In the genomic region with DNA sequence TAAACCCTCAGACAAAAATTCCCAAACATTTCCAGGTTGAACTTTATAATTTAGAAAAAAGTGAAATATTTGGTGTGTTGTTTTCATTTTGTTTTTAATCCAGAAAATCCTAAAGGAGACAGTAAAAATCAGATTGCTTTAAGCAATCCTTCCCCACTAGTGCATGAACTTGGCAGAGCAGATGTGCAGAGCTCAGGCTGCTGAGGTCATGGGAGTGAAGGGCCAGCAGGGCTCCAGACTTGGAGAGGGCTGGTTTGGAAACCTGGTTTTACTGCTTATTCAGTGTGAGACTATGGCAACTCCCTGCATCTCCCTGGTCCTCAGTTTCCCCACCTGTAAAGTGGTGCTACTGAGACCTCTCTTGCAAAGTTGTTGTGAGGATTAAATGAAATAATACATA, we compare ENCODE assay signal across 1 cellular context.
TF ChIP-seq lines count a peak whose summit lies in the region.

No MANE protein-coding gene starts in this region.

TF ChIP-seq in H1, 55 proteins besides CTCF, POLR2A, EP300 and RAD21:
- no peak for TF ChIP-seq RNF2 (IDR thresholded peaks at IDR 0.05; ENCODE audit: borderline replicate concordance, low read depth, low read length, missing control alignments, poor library complexity, severe bottlenecking)
- TF ChIP-seq, protein P1, sequence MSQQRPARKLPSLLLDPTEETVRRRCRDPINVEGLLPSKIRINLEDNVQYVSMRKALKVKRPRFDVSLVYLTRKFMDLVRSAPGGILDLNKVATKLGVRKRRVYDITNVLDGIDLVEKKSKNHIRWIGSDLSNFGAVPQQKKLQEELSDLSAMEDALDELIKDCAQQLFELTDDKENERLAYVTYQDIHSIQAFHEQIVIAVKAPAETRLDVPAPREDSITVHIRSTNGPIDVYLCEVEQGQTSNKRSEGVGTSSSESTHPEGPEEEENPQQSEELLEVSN (IDR thresholded peaks at IDR 0.05), result no peak
- no peak for TF ChIP-seq GTF2F1 (IDR thresholded peaks at IDR 0.05; ENCODE audit: borderline replicate concordance, low read depth, low read length)
- TF ChIP-seq POLR2AphosphoS5 (IDR thresholded peaks at IDR 0.05; ENCODE audit: low read depth, low read length), result no peak
- no peak for TF ChIP-seq TAF7 (optimal IDR thresholded peaks at IDR 0.05; ENCODE audit: borderline replicate concordance, low read depth, low read length)
- no peak for TF ChIP-seq SRF (IDR thresholded peaks at IDR 0.05; ENCODE audit: low read depth, low read length)
- no peak for TF ChIP-seq JUND (IDR thresholded peaks at IDR 0.05; ENCODE audit: low read length)
- TF ChIP-seq, protein P2, sequence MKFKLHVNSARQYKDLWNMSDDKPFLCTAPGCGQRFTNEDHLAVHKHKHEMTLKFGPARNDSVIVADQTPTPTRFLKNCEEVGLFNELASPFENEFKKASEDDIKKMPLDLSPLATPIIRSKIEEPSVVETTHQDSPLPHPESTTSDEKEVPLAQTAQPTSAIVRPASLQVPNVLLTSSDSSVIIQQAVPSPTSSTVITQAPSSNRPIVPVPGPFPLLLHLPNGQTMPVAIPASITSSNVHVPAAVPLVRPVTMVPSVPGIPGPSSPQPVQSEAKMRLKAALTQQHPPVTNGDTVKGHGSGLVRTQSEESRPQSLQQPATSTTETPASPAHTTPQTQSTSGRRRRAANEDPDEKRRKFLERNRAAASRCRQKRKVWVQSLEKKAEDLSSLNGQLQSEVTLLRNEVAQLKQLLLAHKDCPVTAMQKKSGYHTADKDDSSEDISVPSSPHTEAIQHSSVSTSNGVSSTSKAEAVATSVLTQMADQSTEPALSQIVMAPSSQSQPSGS (IDR thresholded peaks at IDR 0.05; ENCODE audit: low read length), result no peak
- no peak for TF ChIP-seq SIRT6 (IDR thresholded peaks at IDR 0.05; ENCODE audit: low read length)
- no peak for TF ChIP-seq CTBP2 (IDR thresholded peaks at IDR 0.05; ENCODE audit: borderline replicate concordance, insufficient read depth, insufficient read length, low read length)
- no peak for TF ChIP-seq MAFK (IDR thresholded peaks at IDR 0.05; ENCODE audit: low read depth, low read length)
- no peak for TF ChIP-seq CBX8 (IDR thresholded peaks at IDR 0.05; ENCODE audit: borderline replicate concordance, low read depth, low read length)
- no peak for TF ChIP-seq KDM1A (IDR thresholded peaks at IDR 0.05; ENCODE audit: borderline replicate concordance, low read length)
- TF ChIP-seq BACH1 (IDR thresholded peaks at IDR 0.05; ENCODE audit: low read length), result no peak
- TF ChIP-seq TCF12 (IDR thresholded peaks at IDR 0.05; ENCODE audit: low read depth, low read length), result no peak
